In genomic region chr7:30061786-30062185, GRCh38 we compare ENCODE assay signal across 8 cellular contexts. TPM values are rescaled to one million over a fixed set of nuclear protein-coding genes. Genes with fewer than 3 reads are reported as not detected.
DNase-seq lines count a peak whose midpoint lies in the region; TF ChIP-seq lines count a peak whose summit lies in the region.
"Not testable (repeated sequence)": the region's sequence is repeated elsewhere in the genome, so short reads cannot be mapped to it uniquely, and the experiment has no call there.

No MANE protein-coding gene starts in this region.

- not testable (repeated sequence) for H3K4me3 Mint-ChIP-seq in nephron

- not testable (repeated sequence) for DNase-seq in GM06990 (ENCODE audit: extremely low read depth, insufficient read length)
- DNase-seq in HCEC 1CT (peak; percentile 40), NCI-H1092 treated with DMSO at 0.1 percent for 48 hours (lab: John Stamatoyannopoulos, UW) (peak; percentile 39), T follicular helper cell (ENCODE audit: low read depth) (peak; percentile 7), fibroblast of villous mesenchyme (ENCODE audit: low read depth) (peak; percentile 39), testis (peak; percentile 63)
- peak; percentile 44 for DNase-seq in activated naive CD4-positive, alpha-beta T cell treated with anti-CD3 and anti-CD28 coated beads, Interleukin-2, amount 50 U/mL, for 16 hours

- not testable (repeated sequence) for H3K4me1 ChIP-seq in testis

- intact Hi-C loops in testis (cut with DNase I; ENCODE audit: low total_unique reads) = not testable (repeated sequence)

- not testable (repeated sequence) for H3K9me3 Mint-ChIP-seq in nephron

- 24 to 36% methylated on average over 3 of the region's 3 CpGs for WGBS in testis, 2 donors

- not testable (repeated sequence) for H3K27me3 ChIP-seq in GM06990 (replicated peaks; ENCODE audit: control insufficient read depth, insufficient read depth, low read length); testis

- TF ChIP-seq CTCF in GM06990 (IDR thresholded peaks at IDR 0.05; ENCODE audit: insufficient read depth, low read length, poor library complexity, severe bottlenecking) (peak; percentile 66), fibroblast of villous mesenchyme (IDR thresholded peaks at IDR 0.05; ENCODE audit: insufficient read depth, low read depth, low read length) (peak; percentile 68), nephron (IDR thresholded peaks at IDR 0.05; ENCODE audit: unreplicated experiment in 3 of 3) (peak; percentile 45 to 65 (median 46)), testis (IDR thresholded peaks at IDR 0.05) (peak; percentile 49 to 74 (median 51))

- H3K4me1 Mint-ChIP-seq in nephron = not testable (repeated sequence)

- H3K36me3 ChIP-seq in GM06990 (ENCODE audit: control insufficient read depth, insufficient read depth, low read length); testis (ENCODE audit: low read depth, missing control alignments): not testable (repeated sequence)

- peaks cover 82% of the 10 kb centered on the region for H3K36me3 Mint-ChIP-seq in nephron (ENCODE audit: low read depth)

- not testable (repeated sequence) for H3K27ac ChIP-seq in testis

- H3K4me3 ChIP-seq in GM06990 (replicated peaks; ENCODE audit: low read depth, low read length); fibroblast of villous mesenchyme (ENCODE audit: low read depth, low read length); testis: not testable (repeated sequence)

- H3K27me3 Mint-ChIP-seq in nephron (ENCODE audit: low read depth) = not testable (repeated sequence)

- not testable (repeated sequence) for H3K9me3 ChIP-seq in testis

- not testable (repeated sequence) for H3K27ac Mint-ChIP-seq in nephron

- TF ChIP-seq POLR2A in testis (IDR thresholded peaks at IDR 0.05) = not testable (repeated sequence)

RNA-seq across cellular contexts. Expression of gene PLEKHA8, which starts 33.6 kb away (rescaled TPM):
- total RNA-seq in fibroblast of villous mesenchyme (12.6 and 17.7 TPM in 2 replicates), testis (10 to 100 TPM; 11.0 to 14.5 TPM)
- 7.1 TPM for polyA plus RNA-seq in testis (ENCODE audit: insufficient read depth, low read depth, low replicate concordance)

RNA-seq across cellular contexts. Expression of gene FKBP14, which starts 35.3 kb away (rescaled TPM):
- total RNA-seq in fibroblast of villous mesenchyme (47.0 and 66.9 TPM in 2 replicates), testis (1 to 10 TPM; 7.3 to 8.8 TPM)
- polyA plus RNA-seq in testis (ENCODE audit: insufficient read depth, low read depth, low replicate concordance) = 7.8 TPM
